7 cellular contexts compared by ENCODE assay signal in genomic region chr15:86878844-86879243, GRCh38.
DNase-seq lines count a peak whose midpoint lies in the region; ATAC-seq and TF ChIP-seq lines count a peak whose summit lies in the region.
"Not testable (repeated sequence)": the region's sequence is repeated elsewhere in the genome, so short reads cannot be mapped to it uniquely, and the experiment has no call there.

No MANE protein-coding gene starts in this region.

- H3K9me3 Mint-ChIP-seq in H9, activated B cell treated with CpG ODN at 0.5 μM for 24 hours: not testable (repeated sequence)

- CTCF ChIA-PET in activated B cell treated with CpG ODN at 0.5 μM for 24 hours (lab: Charles Lee) = not testable (repeated sequence)

- not testable (repeated sequence) for H2BK15ac ChIP-seq in H9 (ENCODE audit: low read depth, low read length)

- H4K20me1 ChIP-seq in DOHH2 (ENCODE audit: control insufficient read depth, insufficient read depth, low read depth, low read length); H9 (ENCODE audit: control insufficient read depth, insufficient read depth, insufficient read length): not testable (repeated sequence)

- not testable (repeated sequence) for H3K36me3 ChIP-seq in DOHH2 (ENCODE audit: control insufficient read depth, low read length)

- not testable (repeated sequence) for H3K9ac ChIP-seq in H9 (ENCODE audit: extremely low read depth, insufficient read length, low read length)

- H3K4me3 Mint-ChIP-seq in H9, activated B cell treated with CpG ODN at 0.5 μM for 24 hours: not testable (repeated sequence)

- H3K9me3 ChIP-seq in DOHH2 (ENCODE audit: control insufficient read depth, insufficient read depth, low read length); H9 (ENCODE audit: control insufficient read depth, low read depth, low read length): not testable (repeated sequence)

- not testable (repeated sequence) for H3K36me3 Mint-ChIP-seq in H9 (ENCODE audit: insufficient read depth in 1 of 3, low read depth in 3 of 3); activated B cell treated with CpG ODN at 0.5 μM for 24 hours (ENCODE audit: low read depth)

- not testable (repeated sequence) for H3T11ph ChIP-seq in H9 (ENCODE audit: low read length)

- H3K9me2 ChIP-seq in DOHH2 (replicated peaks; ENCODE audit: control insufficient read depth, low read length) = not testable (repeated sequence)

- not testable (repeated sequence) for H3K56ac ChIP-seq in H9 (ENCODE audit: insufficient read length, low read depth, low read length)

- H3K14ac ChIP-seq in H9 (ENCODE audit: insufficient read depth, low read length) = not testable (repeated sequence)

- H4K5ac ChIP-seq in H9 (ENCODE audit: insufficient read length, low read depth, low read length) = not testable (repeated sequence)

- not testable (repeated sequence) for H3K23me2 ChIP-seq in H9 (ENCODE audit: insufficient read length, low read depth, low read length, poor library complexity, severe bottlenecking)

- peaks cover 4 to 11% of the 10 kb centered on the region in 2 experiments for H3K4me1 Mint-ChIP-seq in H9
- H3K4me1 Mint-ChIP-seq in activated B cell treated with CpG ODN at 0.5 μM for 24 hours = not testable (repeated sequence)

- H2AK5ac ChIP-seq in H9 (ENCODE audit: insufficient read length, low read length) = not testable (repeated sequence)

- H3K27me3 Mint-ChIP-seq in H9 (ENCODE audit: low read depth); activated B cell treated with CpG ODN at 0.5 μM for 24 hours: not testable (repeated sequence)

- H2BK12ac ChIP-seq in H9 (ENCODE audit: insufficient read length, low read depth, low read length) = not testable (repeated sequence)

- H3K79me2 ChIP-seq in DOHH2 (ENCODE audit: control insufficient read depth, low read length); H9 (ENCODE audit: insufficient read depth, low read length): not testable (repeated sequence)

- not testable (repeated sequence) for H3F3A ChIP-seq in DOHH2 (ENCODE audit: control insufficient read depth, insufficient read depth)

- WGBS in H9 (ENCODE audit: extremely low coverage, insufficient read length, low lambda C conversion rate) = no CpG with 5 or more reads among the region's 3 CpGs

- H4K91ac ChIP-seq in H9 (ENCODE audit: insufficient read length, low read depth, low read length) = not testable (repeated sequence)

- H3K27me3 ChIP-seq in DOHH2 (ENCODE audit: control insufficient read depth, low read length); H9 (ENCODE audit: insufficient read depth, low read length): not testable (repeated sequence)

- not testable (repeated sequence) for H2BK5ac ChIP-seq in H9 (ENCODE audit: insufficient read length, low read length)

- H3K4ac ChIP-seq in H9 (ENCODE audit: low read depth, low read length) = not testable (repeated sequence)

- H2BK20ac ChIP-seq in H9 (ENCODE audit: low read depth, low read length, poor library complexity, severe bottlenecking) = not testable (repeated sequence)

- H3K4me1 ChIP-seq in DOHH2 (ENCODE audit: control insufficient read depth, low read length); H9 (ENCODE audit: insufficient read depth, low read length): not testable (repeated sequence)

- intact Hi-C loops in activated B cell treated with CpG ODN at 0.5 μM for 24 hours (cut with micrococcal nuclease) = not testable (repeated sequence)

- DNase-seq in H9 (peak; percentile 34), NCI-H345 (lab: John Stamatoyannopoulos, UW) (peak; percentile 8), kidney tubule cell (ENCODE audit: low spot score) (peak; percentile 30)
- DNase-seq in activated B cell treated with CpG ODN at 0.5 μM for 24 hours = not testable (repeated sequence)

- H3K4me2 ChIP-seq in DOHH2 (ENCODE audit: low read length) = peak overlapping the region; percentile 31
- H3K4me2 ChIP-seq in H9 (ENCODE audit: insufficient read depth, insufficient read length, low read length) = not testable (repeated sequence)

- H2BK120ac ChIP-seq in H9 (ENCODE audit: low read depth, low read length, poor library complexity, severe bottlenecking) = not testable (repeated sequence)

- not testable (repeated sequence) for H2AFZ ChIP-seq in H9 (ENCODE audit: low read length)

- TF ChIP-seq CTCF in DOHH2 (IDR thresholded peaks at IDR 0.05; ENCODE audit: low read depth, low read length, poor library complexity, severe bottlenecking); H9 (conservative IDR thresholded peaks at IDR 0.05); activated B cell treated with CpG ODN at 0.5 μM for 24 hours (IDR thresholded peaks at IDR 0.05): not testable (repeated sequence)

- H3K79me1 ChIP-seq in H9 (ENCODE audit: insufficient read depth, low read depth, low read length, poor library complexity, severe bottlenecking) = not testable (repeated sequence)

- not testable (repeated sequence) for H4K8ac ChIP-seq in H9 (replicated peaks; ENCODE audit: insufficient read length, low read depth, low read length)

- POLR2A ChIA-PET in activated B cell treated with CpG ODN at 0.5 μM for 24 hours (lab: Charles Lee) = not testable (repeated sequence)

- H3K27ac ChIP-seq in DOHH2 (ENCODE audit: low read depth, low read length); H9 (ENCODE audit: insufficient read length, low read depth, low read length): not testable (repeated sequence)

- not testable (repeated sequence) for H3K23ac ChIP-seq in H9 (ENCODE audit: insufficient read length, low read depth, low read length)

- not testable (repeated sequence) for H3K4me3 ChIP-seq in DOHH2 (ENCODE audit: low read length)

- not testable (repeated sequence) for H3K18ac ChIP-seq in H9 (ENCODE audit: insufficient read length, low read depth, low read length)

- ATAC-seq in GM19351 (IDR thresholded peaks at IDR 0.05; ENCODE audit: unreplicated experiment) (peak; percentile 67), HG03354 (IDR thresholded peaks at IDR 0.05; ENCODE audit: poor library complexity, severe bottlenecking, unreplicated experiment) (peak; percentile 62), activated B cell treated with CpG ODN at 0.5 μM for 24 hours (ENCODE audit: low read depth) (peak; percentile 49)

- not testable (repeated sequence) for H3K27ac Mint-ChIP-seq in H9, activated B cell treated with CpG ODN at 0.5 μM for 24 hours
